In genomic region chr2:10930731-10931516, GRCh38 we compare ENCODE assay signal across 18 cellular contexts. TPM values are rescaled to one million over a fixed set of nuclear protein-coding genes. Genes with fewer than 3 reads are reported as not detected.
A peak's percentile ranks its signal among the peaks of the same experiment; 100 is the strongest.
DNase-seq lines count a peak whose midpoint lies in the region; ATAC-seq, FAIRE-seq and TF ChIP-seq lines count a peak whose summit lies in the region.
"Had no signal": no experiment of that assay in that cellular context is flagged by ENCODE, and none has a peak within 500 bp of the region (broad histone marks: within the 10 kb centered on the region; RNA-seq: fewer than 3 reads in every experiment).

No MANE protein-coding gene starts in this region.

- TF ChIP-seq RAD21 in HepG2 (CRISPR knock-in tag; IDR thresholded peaks at IDR 0.05) = no peak

- ATAC-seq in HepG2 (no peak), right lobe of liver (no peak), pancreas (no peak)
- ATAC-seq: GM12878, K562 had no signal

- TF ChIP-seq POLR2A in HepG2 (IDR thresholded peaks at IDR 0.05; ENCODE audit: insufficient read depth in 1 of 2, low read depth in 2 of 2, low read length in 2 of 2) (no peak), right lobe of liver (IDR thresholded peaks at IDR 0.05) (no peak), thyroid gland (IDR thresholded peaks at IDR 0.05) (no peak)

- 18% methylated on average over 11 of the region's 12 CpGs for WGBS in HepG2 (ENCODE audit: low lambda C conversion rate)
- WGBS in right lobe of liver (ENCODE audit: insufficient coverage, low coverage, low lambda C conversion rate, missing lambda C conversion rate) = 63% methylated on average over 9 of the region's 12 CpGs
- WGBS in thyroid gland, 2 donors = 90 to 91% methylated on average over 12 of the region's 12 CpGs
- 73 to 78% methylated on average over 12 of the region's 12 CpGs for WGBS in pancreas, 2 donors

- POLR2A ChIA-PET in HepG2 (lab: Yijun Ruan, JAX) = no interaction called here

- no TSS peak for BruUV-seq in HepG2 (replicated peaks; lab: Mats Ljungman, UMichigan)

- H3K4me2 ChIP-seq in HepG2 (ENCODE audit: low read depth, low read length) = no peak overlapping the region

- FAIRE-seq in HepG2 (lab: Jason Lieb, UNC) = no peak
- FAIRE-seq in pancreas (lab: Jason Lieb, UNC) = no peak
- FAIRE-seq: GM12878, GM18507, K562 had no signal

- H4K20me1 ChIP-seq in HepG2 (ENCODE audit: insufficient read depth, low read length) = no peaks in the 10 kb centered on the region

- no peak overlapping the region for H3K27ac ChIP-seq in HepG2 (ENCODE audit: extremely low read length, insufficient read depth, low read length)
- no peak overlapping the region for H3K27ac ChIP-seq in right lobe of liver
- H3K27ac ChIP-seq in thyroid gland = no peak overlapping the region
- H3K27ac ChIP-seq in pancreas = no peak overlapping the region
- H3K27ac ChIP-seq in brain microvascular endothelial cell = no peak overlapping the region

- H3K36me3 ChIP-seq in HepG2 (replicated peaks in 1 of 2; ENCODE audit: control insufficient read depth in 1 of 2, insufficient read depth in 2 of 2, low read length in 2 of 2) (no peaks in the 10 kb centered on the region), right lobe of liver (no peaks in the 10 kb centered on the region), adipocyte (ENCODE audit: control insufficient read depth, insufficient read depth, low read length, severe bottlenecking) (no peaks in the 10 kb centered on the region), thyroid gland (no peaks in the 10 kb centered on the region), pancreas (no peaks in the 10 kb centered on the region), brain microvascular endothelial cell (replicated peaks) (no peaks in the 10 kb centered on the region)

- H2AFZ ChIP-seq in HepG2 (ENCODE audit: low read length) = no peak overlapping the region

- intact Hi-C loops in HepG2 (cut with micrococcal nuclease; ENCODE audit: unreplicated experiment) = no loop called here
- intact Hi-C loops in right lobe of liver (cut with DNase I) = no loop called here
- intact Hi-C loops in thyroid gland (cut with DNase I) = no loop called here
- intact Hi-C loops in pancreas (cut with DNase I) = no loop called here

- in situ Hi-C loops in HepG2 (cut with HindIII; ENCODE audit: extremely low pct_ligation_motif_present, low pct_unique_long_range_greater_than_20kb) (no loop called here), brain microvascular endothelial cell (cut with HindIII; ENCODE audit: low pct_ligation_motif_present, low sequenced_read_pairs) (no loop called here)

- H3K27me3 ChIP-seq in HepG2 (ENCODE audit: control insufficient read depth in 1 of 2, insufficient read depth in 2 of 2, low read length in 2 of 2) = peaks cover 8 to 44% of the 10 kb centered on the region in 2 experiments; a peak in 4 of 5 replicates
- no peaks in the 10 kb centered on the region for H3K27me3 ChIP-seq in right lobe of liver
- peaks cover 17% of the 10 kb centered on the region for H3K27me3 ChIP-seq in adipocyte (replicated peaks; ENCODE audit: control insufficient read depth, insufficient read depth, low read length)
- H3K27me3 ChIP-seq in thyroid gland = no peaks in the 10 kb centered on the region
- H3K27me3 ChIP-seq in pancreas = no peaks in the 10 kb centered on the region
- no peaks in the 10 kb centered on the region for H3K27me3 ChIP-seq in brain microvascular endothelial cell (replicated peaks)

- peaks cover 18% of the 10 kb centered on the region for H3K4me1 ChIP-seq in HepG2 (ENCODE audit: insufficient read depth, low read length)
- H3K4me1 ChIP-seq in right lobe of liver = no peaks in the 10 kb centered on the region
- H3K4me1 ChIP-seq in adipocyte (ENCODE audit: control insufficient read depth, insufficient read depth, low read length) = peaks cover 21% of the 10 kb centered on the region
- H3K4me1 ChIP-seq in thyroid gland = no peaks in the 10 kb centered on the region
- no peaks in the 10 kb centered on the region for H3K4me1 ChIP-seq in pancreas

- no peaks in the 10 kb centered on the region for H3K79me2 ChIP-seq in HepG2 (ENCODE audit: insufficient read depth, low read length)

- H3K9me3 ChIP-seq in HepG2 (ENCODE audit: low read length) (no peaks in the 10 kb centered on the region), right lobe of liver (no peaks in the 10 kb centered on the region), adipocyte (ENCODE audit: control insufficient read depth, low read length) (no peaks in the 10 kb centered on the region), thyroid gland (no peaks in the 10 kb centered on the region), pancreas (no peaks in the 10 kb centered on the region)

- H3K4me3 ChIP-seq in HepG2 (replicated peaks in 1 of 3; ENCODE audit: insufficient read depth in 1 of 3, low read depth in 2 of 3, low read length in 3 of 3) = no peak overlapping the region
- no peak overlapping the region for H3K4me3 ChIP-seq in right lobe of liver
- no peak overlapping the region for H3K4me3 ChIP-seq in adipocyte (ENCODE audit: low read length)
- no peak overlapping the region for H3K4me3 ChIP-seq in foreskin fibroblast (ENCODE audit: low read depth in 1 of 2, low read length in 2 of 2)
- no peak overlapping the region for H3K4me3 ChIP-seq in thyroid gland (replicated peaks in 1 of 3)
- H3K4me3 ChIP-seq in pancreas = no peak overlapping the region
- no peak overlapping the region for H3K4me3 ChIP-seq in brain microvascular endothelial cell (ENCODE audit: low read depth, low read length)
- H3K4me3 ChIP-seq: GM12878, K562 had no signal

- CTCF ChIA-PET in HepG2 (lab: Yijun Ruan, JAX; ENCODE audit: low intra/inter-chr PET ratio, low total read pairs) = no interaction called here

- no peak for TF ChIP-seq CTCF in HepG2 (CRISPR knock-in tag; IDR thresholded peaks at IDR 0.05)
- TF ChIP-seq CTCF in right lobe of liver (IDR thresholded peaks at IDR 0.05) = no peak
- TF ChIP-seq CTCF in foreskin fibroblast (IDR thresholded peaks at IDR 0.05; ENCODE audit: low read depth, low read length) = no peak
- no peak for TF ChIP-seq CTCF in thyroid gland (IDR thresholded peaks at IDR 0.05)
- TF ChIP-seq CTCF in pancreas (IDR thresholded peaks at IDR 0.05) = no peak
- TF ChIP-seq CTCF in brain microvascular endothelial cell (IDR thresholded peaks at IDR 0.05; ENCODE audit: low read depth, low read length, missing control alignments) = no peak

- no peak for DNase-seq in HepG2 (ENCODE audit: low spot score)
- no peak for DNase-seq in right lobe of liver
- DNase-seq in adipocyte (ENCODE audit: low read depth) = peak; percentile 30
- DNase-seq in foreskin fibroblast = peak; percentile 29 to 58
- DNase-seq in NCI-H1048 (lab: John Stamatoyannopoulos, UW) = no peak
- no peak for DNase-seq in thyroid gland
- no peak for DNase-seq in pancreas
- no peak for DNase-seq in brain microvascular endothelial cell
- DNase-seq: 8988T, DMS53, NCI-H1105 treated with DMSO at 0.1 percent for 48 hours, NCI-H2029, NCI-H2171 treated with DMSO at 0.1 percent for 48 hours, SHP77 had no signal

- H3K9ac ChIP-seq in HepG2 (ENCODE audit: insufficient read depth, low read depth, low read length) = no peak overlapping the region
- H3K9ac ChIP-seq in adipocyte (ENCODE audit: low read length) = no peak overlapping the region

- no peak for TF ChIP-seq EP300 in HepG2 (IDR thresholded peaks at IDR 0.05; ENCODE audit: low read depth in 2 of 2, low read length in 2 of 2)
- TF ChIP-seq EP300 in HepG2 (CRISPR knock-in tag; IDR thresholded peaks at IDR 0.05; ENCODE audit: borderline replicate concordance) = no peak

TF ChIP-seq in HepG2, 621 proteins besides CTCF, POLR2A, EP300 and RAD21:
- TF ChIP-seq TOPORS (CRISPR knock-in tag; IDR thresholded peaks at IDR 0.05) (no peak), STAG1 (CRISPR knock-in tag; IDR thresholded peaks at IDR 0.05) (peak; percentile 13; the same call in 1 of the 2 replicates)
TF ChIP-seq in HepG2: peak in this region for 1.

RNA-seq across cellular contexts. Expression of gene KCNF1, which starts 19.2 kb away (rescaled TPM):
- total RNA-seq in HepG2 (2016; rRNA removed; fragmentation: Illumina TruSeq; extraction: Trizol) (0.09 and 0.15 TPM in 2 replicates), right lobe of liver (not detected), thyroid gland (not detected), pancreas (1 to 10 TPM in 1 of 6 donors, under 1 TPM in 5; 0.08 to 1.3 (median 0.33) TPM)
- total RNA-seq in HepG2 (2016; cell fraction: cytosol; rRNA removed; fragmentation: Illumina TruSeq; extraction: Trizol; ENCODE audit: low read depth) = not detected in 2 replicates
- total RNA-seq in HepG2 (2016; cell fraction: insoluble cytoplasmic fraction; rRNA removed; fragmentation: Illumina TruSeq; extraction: Trizol) = 0.24 TPM in 1 of 2 replicates, not detected in the other
- 0.09 and 0.17 TPM in 2 replicates for total RNA-seq in HepG2 (2016; cell fraction: membrane; rRNA removed; fragmentation: Illumina TruSeq; extraction: Trizol)
- total RNA-seq in HepG2 (2016; cell fraction: nucleus; rRNA removed; fragmentation: Illumina TruSeq; extraction: Trizol) = 0.22 TPM in 1 of 2 replicates, not detected in the other
- polyA plus RNA-seq in HepG2 (2011; rRNA removed) (0.12 and 0.17 TPM in 2 replicates), pancreas (10 to 100 TPM in 1 of 2 donors, 1 to 10 TPM in 1; 4.2 to 15.8 TPM)
- 0.09 and 0.19 TPM in 2 replicates for polyA plus RNA-seq in HepG2 (2011; cell fraction: cytosol; rRNA removed)
- polyA plus RNA-seq in HepG2 (2011; cell fraction: nucleus; rRNA removed) = 0.14 and 0.16 TPM in 2 replicates
- 0.05 TPM in 1 of 2 replicates, not detected in the other for polyA plus RNA-seq in HepG2 (2012)
- 0.07 and 0.10 TPM in 2 replicates for polyA plus RNA-seq in HepG2 (2016; cell fraction: cytosol; fragmentation: Illumina TruSeq; extraction: Trizol; ENCODE audit: low read depth)
- 0.13 TPM in 2 replicates for polyA plus RNA-seq in HepG2 (2016; cell fraction: insoluble cytoplasmic fraction; fragmentation: Illumina TruSeq; extraction: Trizol; ENCODE audit: low read depth)
- 0.15 and 0.18 TPM in 2 replicates for polyA plus RNA-seq in HepG2 (2016; cell fraction: membrane; fragmentation: Illumina TruSeq; extraction: Trizol; ENCODE audit: low read depth)
- 0.33 and 0.39 TPM in 2 replicates for polyA plus RNA-seq in HepG2 (2016; cell fraction: nucleus; fragmentation: Illumina TruSeq; extraction: Trizol; ENCODE audit: insufficient read depth, low read depth)
- polyA minus RNA-seq in HepG2 (2011; rRNA and poly(A)+ RNA removed; ENCODE audit: low replicate concordance) = 0.18 TPM in 1 of 2 replicates, not detected in the other
- 0.26 TPM in 1 of 2 replicates, not detected in the other for polyA minus RNA-seq in HepG2 (2011; cell fraction: cytosol; rRNA and poly(A)+ RNA removed)
- polyA minus RNA-seq in HepG2 (2011; cell fraction: nucleus; rRNA and poly(A)+ RNA removed) = not detected in 2 replicates
- total RNA-seq: GM12878, K562 had no signal
- polyA plus RNA-seq: CD14-positive monocyte, GM12878, K562 had no signal

Comparison
In these comparisons a context has a peak if more than half of its experiments do, and no peak if none do; other contexts are left out.
1. DNase-seq: peak in adipocyte (single experiment) and foreskin fibroblast (2 of 2); none in HepG2 (single experiment), right lobe of liver (0 of 3), NCI-H1048 (single experiment), thyroid gland (0 of 2), pancreas (0 of 6) and brain microvascular endothelial cell (single experiment).